ENCODE assay signal across 8 cellular contexts in the genomic region with DNA sequence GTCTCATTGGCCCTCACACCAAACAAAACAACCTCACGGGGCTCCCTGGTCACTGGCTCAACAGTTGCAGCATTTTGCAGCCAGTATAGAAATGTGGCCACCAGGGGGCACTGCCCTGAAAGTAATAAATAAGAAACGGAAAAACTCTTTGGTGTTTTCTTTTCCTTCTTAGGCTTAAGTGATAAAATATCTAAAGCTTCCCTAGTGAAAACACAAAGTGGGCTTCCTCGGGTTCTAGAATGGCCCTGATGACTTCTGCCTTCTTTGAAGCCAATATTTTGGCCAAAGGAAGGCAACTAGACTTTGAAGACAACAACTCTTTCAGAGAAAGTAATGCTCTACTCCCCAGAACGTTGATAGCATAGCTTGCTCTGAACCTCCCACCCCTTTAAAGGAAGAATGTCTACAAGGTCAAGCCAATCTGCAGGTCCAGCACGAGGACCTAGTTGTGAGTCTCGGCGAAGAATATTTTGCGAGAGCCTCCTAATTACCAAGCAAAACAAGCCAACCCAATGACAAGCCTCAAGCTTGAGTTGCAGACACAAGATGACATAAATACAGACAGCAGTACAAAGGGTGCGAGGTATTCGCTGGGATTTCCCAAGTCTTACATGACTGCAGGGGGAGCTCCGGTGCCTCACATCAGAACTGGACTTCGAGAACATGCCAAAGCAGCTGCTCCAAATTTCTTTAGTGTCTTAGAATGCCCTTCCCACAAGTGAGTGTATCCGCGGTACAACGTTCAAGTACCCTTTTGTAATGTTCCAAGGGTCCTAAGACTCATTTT. TPM values are rescaled to one million over a fixed set of nuclear protein-coding genes. Genes with fewer than 3 reads are reported as not detected.
DNase-seq lines count a peak whose midpoint lies in the region; ATAC-seq and TF ChIP-seq lines count a peak whose summit lies in the region.

No MANE protein-coding gene starts in this region.

- H3K4me2 ChIP-seq in PC-9 = peak overlapping the region; percentile 82

- CTCF ChIA-PET in PC-9 (lab: Charles Lee) = interaction anchor here (0.5 to 1.7 kb wide), 7 partner anchors 8 to 196 kb away, joined by 3 to 9 read pairs (median 4); no protein-coding TSS in a partner anchor

- BruUV-seq in PC-9 (replicated peaks; lab: Mats Ljungman, UMichigan) = no TSS peak

- peaks cover 9% of the 10 kb centered on the region for H3K27me3 ChIP-seq in HUES64 (ENCODE audit: insufficient read depth, low read length)
- H3K27me3 ChIP-seq in PC-9 (ENCODE audit: insufficient read depth, low read depth) = no peaks in the 10 kb centered on the region

- DNase-seq in DMS79 (lab: John Stamatoyannopoulos, UW) = peak; percentile 66
- DNase-seq in PC-9 = peak in 1 of 2 experiments; percentile 67
- peak; percentile 47 for DNase-seq in activated T-helper 1 cell treated with Interleukin-2 at 50 U/mL for 16 hours (ENCODE audit: low read depth)
- peak; percentile 88 for DNase-seq in fibroblast of pulmonary artery (ENCODE audit: low read depth)
- DNase-seq in natural killer cell treated with Interleukin-12 subunit alpha and Interleukin-12 subunit beta and Interleukin-15 and Interleukin-18, amount 100 ng/mL, for 72 hours (ENCODE audit: low spot score) = peak; percentile 76
- peak; percentile 52 to 72 (median 61) for DNase-seq in stimulated activated naive CD4-positive, alpha-beta T cell (lab: John Stamatoyannopoulos, UW)

- H3K27me3 Mint-ChIP-seq in natural killer cell treated with Interleukin-12 subunit alpha and Interleukin-12 subunit beta and Interleukin-15 and Interleukin-18, amount 100 ng/mL, for 72 hours = no peaks in the 10 kb centered on the region

- H3K36me3 ChIP-seq in HUES64 (ENCODE audit: insufficient read depth, low read length) (no peaks in the 10 kb centered on the region), PC-9 (ENCODE audit: low read depth) (no peaks in the 10 kb centered on the region)

- no peak overlapping the region for H2AFZ ChIP-seq in PC-9

- H3K36me3 Mint-ChIP-seq in natural killer cell treated with Interleukin-12 subunit alpha and Interleukin-12 subunit beta and Interleukin-15 and Interleukin-18, amount 100 ng/mL, for 72 hours = no peaks in the 10 kb centered on the region

- no peak for ATAC-seq in natural killer cell treated with Interleukin-12 subunit alpha and Interleukin-12 subunit beta and Interleukin-15 and Interleukin-18, amount 100 ng/mL, for 72 hours
- no peak for ATAC-seq in HG03280 (IDR thresholded peaks at IDR 0.05; ENCODE audit: unreplicated experiment)

- peak overlapping the region; percentile 36 to 72 for H3K27ac Mint-ChIP-seq in natural killer cell treated with Interleukin-12 subunit alpha and Interleukin-12 subunit beta and Interleukin-15 and Interleukin-18, amount 100 ng/mL, for 72 hours

- no peaks in the 10 kb centered on the region for H3K9me2 ChIP-seq in PC-9 (ENCODE audit: insufficient read depth)

- WGBS in HUES64 = 31% methylated on average over 15 of the region's 15 CpGs

- no peaks in the 10 kb centered on the region; the same call in 1 of the 2 replicates for H4K20me1 ChIP-seq in PC-9 (ENCODE audit: insufficient read depth)

- TF ChIP-seq CTCF in PC-9 (conservative IDR thresholded peaks at IDR 0.05) (peak; percentile 88), fibroblast of pulmonary artery (IDR thresholded peaks at IDR 0.05; ENCODE audit: low read length, missing control alignments) (peak; percentile 70)

- H3K4me1 Mint-ChIP-seq in natural killer cell treated with Interleukin-12 subunit alpha and Interleukin-12 subunit beta and Interleukin-15 and Interleukin-18, amount 100 ng/mL, for 72 hours (ENCODE audit: low read depth in 2 of 2) = peaks cover 26 to 33% of the 10 kb centered on the region in 2 donors

- intact Hi-C loops in PC-9 (cut with micrococcal nuclease; ENCODE audit: unreplicated experiment) = loop anchor here (1.0 kb wide), 1 partner anchor 26 kb away; no protein-coding TSS in a partner anchor

- H3K9me3 ChIP-seq in HUES64 (ENCODE audit: insufficient read depth, low read depth, low read length) (no peaks in the 10 kb centered on the region), PC-9 (ENCODE audit: insufficient read depth, low read depth) (no peaks in the 10 kb centered on the region)

- no peak overlapping the region for H3K9ac ChIP-seq in HUES64 (ENCODE audit: low read depth, low read length)

- H3K4me3 Mint-ChIP-seq in natural killer cell treated with Interleukin-12 subunit alpha and Interleukin-12 subunit beta and Interleukin-15 and Interleukin-18, amount 100 ng/mL, for 72 hours = peak overlapping the region; percentile 90

- peak overlapping the region; percentile 4; the same call in 1 of the 2 replicates for H3K27ac ChIP-seq in HUES64 (ENCODE audit: low read depth, low read length)
- H3K27ac ChIP-seq in PC-9 = peak overlapping the region; percentile 20; the same call in 1 of the 2 replicates

- H3K4me1 ChIP-seq in HUES64 (ENCODE audit: insufficient read depth, low read length) = peaks cover 25% of the 10 kb centered on the region
- H3K4me1 ChIP-seq in PC-9 (replicated peaks; ENCODE audit: insufficient read depth) = peaks cover 31% of the 10 kb centered on the region

- POLR2A ChIA-PET in PC-9 (lab: Charles Lee; ENCODE audit: unreplicated experiment) = interaction anchor here (0.7 kb wide), 1 partner anchor 150 kb away, joined by 4 read pairs; no protein-coding TSS in a partner anchor

- H3K79me2 ChIP-seq in PC-9 (ENCODE audit: low read depth) = peaks cover 69% of the 10 kb centered on the region

- H3K4me3 ChIP-seq in HUES64 (ENCODE audit: low read length) (peak overlapping the region; percentile 92), PC-9 (peak overlapping the region; percentile 100), fibroblast of pulmonary artery (replicated peaks; ENCODE audit: low read depth, low read length) (peak overlapping the region; percentile 27)

- no peaks in the 10 kb centered on the region for H3K9me3 Mint-ChIP-seq in natural killer cell treated with Interleukin-12 subunit alpha and Interleukin-12 subunit beta and Interleukin-15 and Interleukin-18, amount 100 ng/mL, for 72 hours

- peaks cover 10% of the 10 kb centered on the region; the same call in 1 of the 2 replicates for H3F3A ChIP-seq in PC-9 (ENCODE audit: insufficient read depth, low read depth)

RNA-seq across cellular contexts. Expression of a gene that starts 2.6 kb away (rescaled TPM):
- polyA plus RNA-seq in HUES64 (2013, experiment 1 of 2) = 52.6 TPM
- polyA plus RNA-seq in HUES64 (2013, experiment 2 of 2) = 47.7 TPM
- 87.8 and 88.6 TPM in 2 replicates for total RNA-seq in PC-9 (2021)
- 10 to 100 TPM; 57.9 to 92.1 TPM for total RNA-seq in natural killer cell treated with Interleukin-12 subunit alpha and Interleukin-12 subunit beta and Interleukin-15 and Interleukin-18, amount 100 ng/mL, for 72 hours

Comparison
In these comparisons a context has a peak if more than half of its experiments do, and no peak if none do; other contexts are left out.
1. H3K4me3 ChIP-seq: peak in every context shown above with its lines; median percentile 100 in PC-9; 92 in HUES64; 27 in fibroblast of pulmonary artery.